Comparison of ENCODE assay signal across 19 cellular contexts in genomic region chr14:102492523-102492910, GRCh38.
"Had no signal": no experiment of that assay in that cellular context is flagged by ENCODE, and none has a peak within 500 bp of the region (broad histone marks: within the 10 kb centered on the region; RNA-seq: fewer than 3 reads in every experiment).

No MANE protein-coding gene starts in this region.

- H3K4me3 Mint-ChIP-seq: activated naive CD8-positive, alpha-beta T cell; activated T-cell treated with anti-CD3 and anti-CD28 coated beads, Interleukin-2, amount 50 U/mL, for 4 hours; dendritic cell treated with granulocyte-macrophage colony-stimulating factor and Interleukin-4, amounts not matched to agents 40 ng/mL and 50 ng/mL, for 4 days; memory B cell; T-helper 1 cell treated with Interleukin-12 subunit alpha and Interleukin-12 subunit beta and Interleukin-4 antibody, amounts not matched to agents 30 μg/mL and 1 μg/mL, for 36 hours; WTC11 had no signal

- H3K27me3 ChIP-seq: left lung, upper lobe of left lung had no signal

- H3K9me3 Mint-ChIP-seq: activated T-cell treated with anti-CD3 and anti-CD28 coated beads, Interleukin-2, amount 50 U/mL, for 4 hours; activated T-helper 2 cell treated with anti-CD3 and anti-CD28 coated beads, Interferon-gamma antibody, Interleukin-2, Interleukin-4, amounts not matched to agents 10 μg/mL and 5 μg/mL and 100 μg/mL, durations not matched to agents 14 hours and 24 hours and 36 hours; dendritic cell treated with granulocyte-macrophage colony-stimulating factor and Interleukin-4, amounts not matched to agents 40 ng/mL and 50 ng/mL, for 4 days; memory B cell; T-helper 1 cell treated with Interleukin-12 subunit alpha and Interleukin-12 subunit beta and Interleukin-4 antibody, amounts not matched to agents 30 μg/mL and 1 μg/mL, for 36 hours; WTC11 had no signal

- DNase-seq: activated CD4-positive, alpha-beta T cell treated with anti-CD3 and anti-CD28 coated beads, Interleukin-2, amount 50 U/mL, for 4 hours; activated CD8-positive, alpha-beta memory T cell treated with anti-CD3 and anti-CD28 coated beads for 24 hours; activated CD8-positive, alpha-beta memory T cell treated with anti-CD3 and anti-CD28 coated beads, Interleukin-2, amount 50 U/mL, for 48 hours; activated naive CD4-positive, alpha-beta T cell; activated T-cell treated with anti-CD3 and anti-CD28 coated beads, Interleukin-2, amount 50 U/mL, for 4 hours; amniotic stem cell; effector CD4-positive, alpha-beta T cell; stimulated activated CD4-positive, alpha-beta T cell treated with anti-CD3 and anti-CD28 coated beads, Interleukin-4, amount 100 ng/mL, for 4 hours; stimulated activated naive CD8-positive, alpha-beta T cell treated with anti-CD3 and anti-CD28 coated beads, Interleukin-15, Interleukin-2, amounts not matched to agents 100 U/mL and 50 U/mL, for 24 hours; T1000; upper lobe of left lung had no signal

- H3K27me3 Mint-ChIP-seq: activated naive CD8-positive, alpha-beta T cell; dendritic cell treated with granulocyte-macrophage colony-stimulating factor and Interleukin-4, amounts not matched to agents 40 ng/mL and 50 ng/mL, for 4 days; memory B cell; progenitor cell of endocrine pancreas had no signal

- H3K4me1 ChIP-seq: left lung, upper lobe of left lung had no signal

- H3K4me3 ChIP-seq: left lung, upper lobe of left lung had no signal

- H3K27ac ChIP-seq: left lung, upper lobe of left lung had no signal

- H3K4me1 Mint-ChIP-seq: memory B cell, WTC11 had no signal

- ATAC-seq: activated T-cell treated with anti-CD3 and anti-CD28 coated beads, Interleukin-2, amount 50 U/mL, for 4 hours; left lung; stimulated activated naive CD8-positive, alpha-beta T cell treated with anti-CD3 and anti-CD28 coated beads, Interleukin-15, Interleukin-2, amounts not matched to agents 100 U/mL and 50 U/mL, for 24 hours; WTC11 had no signal

- H3K27ac Mint-ChIP-seq: activated naive CD8-positive, alpha-beta T cell; activated T-helper 2 cell treated with anti-CD3 and anti-CD28 coated beads, Interferon-gamma antibody, Interleukin-2, Interleukin-4, amounts not matched to agents 10 μg/mL and 5 μg/mL and 100 μg/mL, durations not matched to agents 14 hours and 24 hours and 36 hours; dendritic cell treated with granulocyte-macrophage colony-stimulating factor and Interleukin-4, amounts not matched to agents 40 ng/mL and 50 ng/mL, for 4 days; memory B cell; progenitor cell of endocrine pancreas; T-helper 1 cell treated with Interleukin-12 subunit alpha and Interleukin-12 subunit beta and Interleukin-4 antibody, amounts not matched to agents 30 μg/mL and 1 μg/mL, for 36 hours; WTC11 had no signal

- H3K9me3 ChIP-seq: left lung, upper lobe of left lung had no signal
